ENCODE assay signal across 1 cellular context in the genomic region with DNA sequence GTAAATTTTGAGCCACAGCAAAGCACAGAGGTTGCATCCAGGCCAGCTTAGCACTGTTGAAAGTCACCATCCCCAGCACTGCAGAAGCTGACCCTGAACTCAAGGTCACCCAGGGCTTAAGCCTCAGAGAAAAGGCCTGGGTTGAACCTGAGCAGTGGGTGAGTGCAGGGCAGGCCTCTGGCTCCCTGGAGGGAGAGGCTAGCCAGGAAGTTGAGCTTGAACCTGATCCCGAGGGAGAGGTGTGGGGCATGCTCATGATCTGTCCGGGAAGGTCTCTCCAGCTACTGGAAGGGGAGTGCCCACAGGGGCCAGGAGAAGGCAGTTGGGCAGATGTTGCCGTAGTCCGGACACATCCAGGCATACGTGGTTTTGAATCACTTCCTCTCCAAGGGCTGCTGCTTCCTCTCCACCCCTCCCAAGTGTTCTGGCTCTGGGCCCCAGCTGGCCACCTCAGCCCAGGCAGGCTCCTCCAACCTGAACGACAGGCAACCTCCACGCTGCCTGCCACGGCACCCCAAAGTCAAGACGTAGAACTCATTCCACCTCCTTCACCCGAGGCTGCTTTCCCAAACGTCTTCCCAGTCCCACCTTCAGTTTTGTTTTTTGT.
TF ChIP-seq lines count a peak whose summit lies in the region.

No MANE protein-coding gene starts in this region.

TF ChIP-seq in HepG2, 621 proteins besides CTCF, POLR2A, EP300 and RAD21 (continued from another document and continues in another):
- TF ChIP-seq, protein P1, sequence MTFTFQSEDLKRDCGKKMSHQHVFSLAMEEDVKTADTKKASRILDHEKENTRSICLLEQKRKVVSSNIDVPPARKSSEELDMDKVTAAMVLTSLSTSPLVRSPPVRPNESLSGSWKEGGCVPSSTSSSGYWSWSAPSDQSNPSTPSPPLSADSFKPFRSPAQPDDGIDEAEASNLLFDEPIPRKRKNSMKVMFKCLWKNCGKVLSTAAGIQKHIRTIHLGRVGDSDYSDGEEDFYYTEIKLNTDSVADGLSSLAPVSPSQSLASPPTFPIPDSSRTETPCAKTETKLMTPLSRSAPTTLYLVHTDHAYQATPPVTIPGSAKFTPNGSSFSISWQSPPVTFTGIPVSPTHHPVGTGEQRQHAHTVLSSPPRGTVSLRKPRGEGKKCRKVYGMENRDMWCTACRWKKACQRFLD (CRISPR knock-in tag; IDR thresholded peaks at IDR 0.05; ENCODE audit: borderline replicate concordance) = peak; percentile 81; the same call in 1 of the 2 replicates
- TF ChIP-seq CC2D1A (CRISPR knock-in tag; IDR thresholded peaks at IDR 0.05) (no peak), TP53 (CRISPR knock-in tag; conservative IDR thresholded peaks at IDR 0.05) (no peak; the same call in 1 of the 2 replicates), ZNF274 (CRISPR knock-in tag; IDR thresholded peaks at IDR 0.05) (peak; percentile 98), ZFP37 (CRISPR knock-in tag; IDR thresholded peaks at IDR 0.05; ENCODE audit: borderline replicate concordance) (no peak), HNRNPUL1 (IDR thresholded peaks at IDR 0.05; ENCODE audit: low read depth, low read length) (no peak), GTF2F1 (IDR thresholded peaks at IDR 0.05; ENCODE audit: low read length) (no peak), CHCHD3 (CRISPR knock-in tag; IDR thresholded peaks at IDR 0.05) (no peak), ZNF761 (CRISPR knock-in tag; conservative IDR thresholded peaks at IDR 0.05) (no peak; the same call in 1 of the 2 replicates), SUZ12 (IDR thresholded peaks at IDR 0.05; ENCODE audit: low read depth, low read length) (no peak), KAT8 (CRISPR knock-in tag; IDR thresholded peaks at IDR 0.05) (peak; percentile 81), GATA4 (IDR thresholded peaks at IDR 0.05; ENCODE audit: borderline replicate concordance, low read depth) (no peak), EED (CRISPR knock-in tag; IDR thresholded peaks at IDR 0.05) (peak; percentile 88; the same call in 1 of the 2 replicates), GPN1 (CRISPR knock-in tag; IDR thresholded peaks at IDR 0.05; ENCODE audit: borderline replicate concordance) (no peak), ATM (IDR thresholded peaks at IDR 0.05; ENCODE audit: borderline replicate concordance) (no peak), ZNF256 (CRISPR knock-in tag; conservative IDR thresholded peaks at IDR 0.05) (no peak), ZNF263 (CRISPR knock-in tag; IDR thresholded peaks at IDR 0.05) (peak; percentile 50), ZNF205 (CRISPR knock-in tag; IDR thresholded peaks at IDR 0.05) (peak; percentile 77), ZNF510 (CRISPR knock-in tag; IDR thresholded peaks at IDR 0.05; ENCODE audit: low read depth) (no peak), ZNF264 (CRISPR knock-in tag; IDR thresholded peaks at IDR 0.05) (peak; percentile 95), ZNF589 (CRISPR knock-in tag; conservative IDR thresholded peaks at IDR 0.05) (no peak), ZNF709 (CRISPR knock-in tag; IDR thresholded peaks at IDR 0.05) (no peak; the same call in 1 of the 2 replicates), NFATC3 (CRISPR knock-in tag; IDR thresholded peaks at IDR 0.05) (peak; percentile 97), ZNF143 (CRISPR knock-in tag; IDR thresholded peaks at IDR 0.05) (peak; percentile 37; the same call in 1 of the 2 replicates), IRX3 (CRISPR knock-in tag; IDR thresholded peaks at IDR 0.05; ENCODE audit: borderline replicate concordance, low read depth) (peak; percentile 93; the same call in 1 of the 2 replicates), ZBTB3 (CRISPR knock-in tag; IDR thresholded peaks at IDR 0.05; ENCODE audit: borderline replicate concordance, low read depth) (0 out of 2 replicates have a peak, but pooled peaks have one; percentile 70), ARNT (IDR thresholded peaks at IDR 0.05) (no peak), KDM5A (IDR thresholded peaks at IDR 0.05; ENCODE audit: borderline replicate concordance, low read length) (no peak), ATF7-NPFF (CRISPR knock-in tag; IDR thresholded peaks at IDR 0.05; ENCODE audit: low read depth) (peak; percentile 83), CCDC6 (CRISPR knock-in tag; IDR thresholded peaks at IDR 0.05) (no peak; the same call in 1 of the 2 replicates), MIXL1 (CRISPR knock-in tag; IDR thresholded peaks at IDR 0.05) (peak; percentile 95), REPIN1 (CRISPR knock-in tag; IDR thresholded peaks at IDR 0.05; ENCODE audit: borderline replicate concordance, low read depth) (peak; percentile 96), SRSF9 (IDR thresholded peaks at IDR 0.05; ENCODE audit: borderline replicate concordance, insufficient read depth, low read depth, low read length, poor library complexity, severe bottlenecking) (no peak)
- TF ChIP-seq, protein P2, sequence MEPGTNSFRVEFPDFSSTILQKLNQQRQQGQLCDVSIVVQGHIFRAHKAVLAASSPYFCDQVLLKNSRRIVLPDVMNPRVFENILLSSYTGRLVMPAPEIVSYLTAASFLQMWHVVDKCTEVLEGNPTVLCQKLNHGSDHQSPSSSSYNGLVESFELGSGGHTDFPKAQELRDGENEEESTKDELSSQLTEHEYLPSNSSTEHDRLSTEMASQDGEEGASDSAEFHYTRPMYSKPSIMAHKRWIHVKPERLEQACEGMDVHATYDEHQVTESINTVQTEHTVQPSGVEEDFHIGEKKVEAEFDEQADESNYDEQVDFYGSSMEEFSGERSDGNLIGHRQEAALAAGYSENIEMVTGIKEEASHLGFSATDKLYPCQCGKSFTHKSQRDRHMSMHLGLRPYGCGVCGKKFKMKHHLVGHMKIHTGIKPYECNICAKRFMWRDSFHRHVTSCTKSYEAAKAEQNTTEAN (CRISPR knock-in tag; conservative IDR thresholded peaks at IDR 0.05) = peak; percentile 87
- TF ChIP-seq, protein P3, sequence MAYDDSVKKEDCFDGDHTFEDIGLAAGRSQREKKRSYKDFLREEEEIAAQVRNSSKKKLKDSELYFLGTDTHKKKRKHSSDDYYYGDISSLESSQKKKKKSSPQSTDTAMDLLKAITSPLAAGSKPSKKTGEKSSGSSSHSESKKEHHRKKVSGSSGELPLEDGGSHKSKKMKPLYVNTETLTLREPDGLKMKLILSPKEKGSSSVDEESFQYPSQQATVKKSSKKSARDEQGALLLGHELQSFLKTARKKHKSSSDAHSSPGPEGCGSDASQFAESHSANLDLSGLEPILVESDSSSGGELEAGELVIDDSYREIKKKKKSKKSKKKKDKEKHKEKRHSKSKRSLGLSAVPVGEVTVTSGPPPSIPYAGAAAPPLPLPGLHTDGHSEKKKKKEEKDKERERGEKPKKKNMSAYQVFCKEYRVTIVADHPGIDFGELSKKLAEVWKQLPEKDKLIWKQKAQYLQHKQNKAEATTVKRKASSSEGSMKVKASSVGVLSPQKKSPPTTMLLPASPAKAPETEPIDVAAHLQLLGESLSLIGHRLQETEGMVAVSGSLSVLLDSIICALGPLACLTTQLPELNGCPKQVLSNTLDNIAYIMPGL (CRISPR knock-in tag; IDR thresholded peaks at IDR 0.05; ENCODE audit: borderline replicate concordance in 1 of 2, low read depth in 1 of 2) = peak; percentile 42 to 82; a peak in 3 of 4 replicates
- TF ChIP-seq, protein P4, sequence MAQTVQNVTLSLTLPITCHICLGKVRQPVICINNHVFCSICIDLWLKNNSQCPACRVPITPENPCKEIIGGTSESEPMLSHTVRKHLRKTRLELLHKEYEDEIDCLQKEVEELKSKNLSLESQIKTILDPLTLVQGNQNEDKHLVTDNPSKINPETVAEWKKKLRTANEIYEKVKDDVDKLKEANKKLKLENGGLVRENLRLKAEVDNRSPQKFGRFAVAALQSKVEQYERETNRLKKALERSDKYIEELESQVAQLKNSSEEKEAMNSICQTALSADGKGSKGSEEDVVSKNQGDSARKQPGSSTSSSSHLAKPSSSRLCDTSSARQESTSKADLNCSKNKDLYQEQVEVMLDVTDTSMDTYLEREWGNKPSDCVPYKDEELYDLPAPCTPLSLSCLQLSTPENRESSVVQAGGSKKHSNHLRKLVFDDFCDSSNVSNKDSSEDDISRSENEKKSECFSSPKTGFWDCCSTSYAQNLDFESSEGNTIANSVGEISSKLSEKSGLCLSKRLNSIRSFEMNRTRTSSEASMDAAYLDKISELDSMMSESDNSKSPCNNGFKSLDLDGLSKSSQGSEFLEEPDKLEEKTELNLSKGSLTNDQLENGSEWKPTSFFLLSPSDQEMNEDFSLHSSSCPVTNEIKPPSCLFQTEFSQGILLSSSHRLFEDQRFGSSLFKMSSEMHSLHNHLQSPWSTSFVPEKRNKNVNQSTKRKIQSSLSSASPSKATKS (CRISPR knock-in tag; IDR thresholded peaks at IDR 0.05) = no peak
- TF ChIP-seq, protein P5, sequence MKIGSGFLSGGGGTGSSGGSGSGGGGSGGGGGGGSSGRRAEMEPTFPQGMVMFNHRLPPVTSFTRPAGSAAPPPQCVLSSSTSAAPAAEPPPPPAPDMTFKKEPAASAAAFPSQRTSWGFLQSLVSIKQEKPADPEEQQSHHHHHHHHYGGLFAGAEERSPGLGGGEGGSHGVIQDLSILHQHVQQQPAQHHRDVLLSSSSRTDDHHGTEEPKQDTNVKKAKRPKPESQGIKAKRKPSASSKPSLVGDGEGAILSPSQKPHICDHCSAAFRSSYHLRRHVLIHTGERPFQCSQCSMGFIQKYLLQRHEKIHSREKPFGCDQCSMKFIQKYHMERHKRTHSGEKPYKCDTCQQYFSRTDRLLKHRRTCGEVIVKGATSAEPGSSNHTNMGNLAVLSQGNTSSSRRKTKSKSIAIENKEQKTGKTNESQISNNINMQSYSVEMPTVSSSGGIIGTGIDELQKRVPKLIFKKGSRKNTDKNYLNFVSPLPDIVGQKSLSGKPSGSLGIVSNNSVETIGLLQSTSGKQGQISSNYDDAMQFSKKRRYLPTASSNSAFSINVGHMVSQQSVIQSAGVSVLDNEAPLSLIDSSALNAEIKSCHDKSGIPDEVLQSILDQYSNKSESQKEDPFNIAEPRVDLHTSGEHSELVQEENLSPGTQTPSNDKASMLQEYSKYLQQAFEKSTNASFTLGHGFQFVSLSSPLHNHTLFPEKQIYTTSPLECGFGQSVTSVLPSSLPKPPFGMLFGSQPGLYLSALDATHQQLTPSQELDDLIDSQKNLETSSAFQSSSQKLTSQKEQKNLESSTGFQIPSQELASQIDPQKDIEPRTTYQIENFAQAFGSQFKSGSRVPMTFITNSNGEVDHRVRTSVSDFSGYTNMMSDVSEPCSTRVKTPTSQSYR (CRISPR knock-in tag; IDR thresholded peaks at IDR 0.05; ENCODE audit: borderline replicate concordance) = peak; percentile 78
- TF ChIP-seq, protein P6, sequence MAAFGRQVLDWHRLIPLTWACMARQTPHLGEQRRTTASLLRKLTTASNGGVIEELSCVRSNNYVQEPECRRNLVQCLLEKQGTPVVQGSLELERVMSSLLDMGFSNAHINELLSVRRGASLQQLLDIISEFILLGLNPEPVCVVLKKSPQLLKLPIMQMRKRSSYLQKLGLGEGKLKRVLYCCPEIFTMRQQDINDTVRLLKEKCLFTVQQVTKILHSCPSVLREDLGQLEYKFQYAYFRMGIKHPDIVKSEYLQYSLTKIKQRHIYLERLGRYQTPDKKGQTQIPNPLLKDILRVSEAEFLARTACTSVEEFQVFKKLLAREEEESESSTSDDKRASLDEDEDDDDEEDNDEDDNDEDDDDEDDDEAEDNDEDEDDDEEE (CRISPR knock-in tag; IDR thresholded peaks at IDR 0.05) = no peak; the same call in 1 of the 2 replicates
- TF ChIP-seq, protein P7, sequence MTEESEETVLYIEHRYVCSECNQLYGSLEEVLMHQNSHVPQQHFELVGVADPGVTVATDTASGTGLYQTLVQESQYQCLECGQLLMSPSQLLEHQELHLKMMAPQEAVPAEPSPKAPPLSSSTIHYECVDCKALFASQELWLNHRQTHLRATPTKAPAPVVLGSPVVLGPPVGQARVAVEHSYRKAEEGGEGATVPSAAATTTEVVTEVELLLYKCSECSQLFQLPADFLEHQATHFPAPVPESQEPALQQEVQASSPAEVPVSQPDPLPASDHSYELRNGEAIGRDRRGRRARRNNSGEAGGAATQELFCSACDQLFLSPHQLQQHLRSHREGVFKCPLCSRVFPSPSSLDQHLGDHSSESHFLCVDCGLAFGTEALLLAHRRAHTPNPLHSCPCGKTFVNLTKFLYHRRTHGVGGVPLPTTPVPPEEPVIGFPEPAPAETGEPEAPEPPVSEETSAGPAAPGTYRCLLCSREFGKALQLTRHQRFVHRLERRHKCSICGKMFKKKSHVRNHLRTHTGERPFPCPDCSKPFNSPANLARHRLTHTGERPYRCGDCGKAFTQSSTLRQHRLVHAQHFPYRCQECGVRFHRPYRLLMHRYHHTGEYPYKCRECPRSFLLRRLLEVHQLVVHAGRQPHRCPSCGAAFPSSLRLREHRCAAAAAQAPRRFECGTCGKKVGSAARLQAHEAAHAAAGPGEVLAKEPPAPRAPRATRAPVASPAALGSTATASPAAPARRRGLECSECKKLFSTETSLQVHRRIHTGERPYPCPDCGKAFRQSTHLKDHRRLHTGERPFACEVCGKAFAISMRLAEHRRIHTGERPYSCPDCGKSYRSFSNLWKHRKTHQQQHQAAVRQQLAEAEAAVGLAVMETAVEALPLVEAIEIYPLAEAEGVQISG (CRISPR knock-in tag; IDR thresholded peaks at IDR 0.05) = peak; percentile 84
- TF ChIP-seq, protein P8, sequence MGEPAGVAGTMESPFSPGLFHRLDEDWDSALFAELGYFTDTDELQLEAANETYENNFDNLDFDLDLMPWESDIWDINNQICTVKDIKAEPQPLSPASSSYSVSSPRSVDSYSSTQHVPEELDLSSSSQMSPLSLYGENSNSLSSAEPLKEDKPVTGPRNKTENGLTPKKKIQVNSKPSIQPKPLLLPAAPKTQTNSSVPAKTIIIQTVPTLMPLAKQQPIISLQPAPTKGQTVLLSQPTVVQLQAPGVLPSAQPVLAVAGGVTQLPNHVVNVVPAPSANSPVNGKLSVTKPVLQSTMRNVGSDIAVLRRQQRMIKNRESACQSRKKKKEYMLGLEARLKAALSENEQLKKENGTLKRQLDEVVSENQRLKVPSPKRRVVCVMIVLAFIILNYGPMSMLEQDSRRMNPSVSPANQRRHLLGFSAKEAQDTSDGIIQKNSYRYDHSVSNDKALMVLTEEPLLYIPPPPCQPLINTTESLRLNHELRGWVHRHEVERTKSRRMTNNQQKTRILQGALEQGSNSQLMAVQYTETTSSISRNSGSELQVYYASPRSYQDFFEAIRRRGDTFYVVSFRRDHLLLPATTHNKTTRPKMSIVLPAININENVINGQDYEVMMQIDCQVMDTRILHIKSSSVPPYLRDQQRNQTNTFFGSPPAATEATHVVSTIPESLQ (CRISPR knock-in tag; conservative IDR thresholded peaks at IDR 0.05) = peak; percentile 79; the same call in 1 of the 2 replicates
- TF ChIP-seq, protein P9, sequence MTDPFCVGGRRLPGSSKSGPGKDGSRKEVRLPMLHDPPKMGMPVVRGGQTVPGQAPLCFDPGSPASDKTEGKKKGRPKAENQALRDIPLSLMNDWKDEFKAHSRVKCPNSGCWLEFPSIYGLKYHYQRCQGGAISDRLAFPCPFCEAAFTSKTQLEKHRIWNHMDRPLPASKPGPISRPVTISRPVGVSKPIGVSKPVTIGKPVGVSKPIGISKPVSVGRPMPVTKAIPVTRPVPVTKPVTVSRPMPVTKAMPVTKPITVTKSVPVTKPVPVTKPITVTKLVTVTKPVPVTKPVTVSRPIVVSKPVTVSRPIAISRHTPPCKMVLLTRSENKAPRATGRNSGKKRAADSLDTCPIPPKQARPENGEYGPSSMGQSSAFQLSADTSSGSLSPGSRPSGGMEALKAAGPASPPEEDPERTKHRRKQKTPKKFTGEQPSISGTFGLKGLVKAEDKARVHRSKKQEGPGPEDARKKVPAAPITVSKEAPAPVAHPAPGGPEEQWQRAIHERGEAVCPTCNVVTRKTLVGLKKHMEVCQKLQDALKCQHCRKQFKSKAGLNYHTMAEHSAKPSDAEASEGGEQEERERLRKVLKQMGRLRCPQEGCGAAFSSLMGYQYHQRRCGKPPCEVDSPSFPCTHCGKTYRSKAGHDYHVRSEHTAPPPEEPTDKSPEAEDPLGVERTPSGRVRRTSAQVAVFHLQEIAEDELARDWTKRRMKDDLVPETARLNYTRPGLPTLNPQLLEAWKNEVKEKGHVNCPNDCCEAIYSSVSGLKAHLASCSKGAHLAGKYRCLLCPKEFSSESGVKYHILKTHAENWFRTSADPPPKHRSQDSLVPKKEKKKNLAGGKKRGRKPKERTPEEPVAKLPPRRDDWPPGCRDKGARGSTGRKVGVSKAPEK (CRISPR knock-in tag; IDR thresholded peaks at IDR 0.05; ENCODE audit: borderline replicate concordance) = 0 out of 2 replicates have a peak, but pooled peaks have one; percentile 63
